13 cellular contexts compared by ENCODE assay signal in genomic region chr20:47559141-47559540, GRCh38. TPM values are rescaled to one million over a fixed set of nuclear protein-coding genes. Genes with fewer than 3 reads are reported as not detected.
DNase-seq lines count a peak whose midpoint lies in the region; ATAC-seq and TF ChIP-seq lines count a peak whose summit lies in the region.
"Had no signal": no experiment of that assay in that cellular context is flagged by ENCODE, and none has a peak within 500 bp of the region (broad histone marks: within the 10 kb centered on the region; RNA-seq: fewer than 3 reads in every experiment).

No MANE protein-coding gene starts in this region.

- no peak for DNase-seq in activated naive CD8-positive, alpha-beta T cell treated with anti-CD3 and anti-CD28 coated beads for 36 hours
- no peak for DNase-seq in endodermal cell
- no peak for DNase-seq in naive B cell
- no peak for DNase-seq in breast epithelium (ENCODE audit: low spot score in 2 of 2)
- DNase-seq in cortex of kidney (lab: John Stamatoyannopoulos, UW): no peak
- no peak for DNase-seq in OCI-M2 (lab: John Stamatoyannopoulos, UW; ENCODE audit: unreplicated experiment)
- DNase-seq: islet precursor cell; naive thymus-derived CD8-positive, alpha-beta T cell; PC-3; testis had no signal

- peaks cover 5% of the 10 kb centered on the region for H3K36me3 ChIP-seq in endodermal cell (ENCODE audit: control insufficient read depth, insufficient read depth, low read length)
- no peaks in the 10 kb centered on the region for H3K36me3 ChIP-seq in breast epithelium

- no peaks in the 10 kb centered on the region for H3K9me3 ChIP-seq in endodermal cell (ENCODE audit: control insufficient read depth, low read length)
- no peaks in the 10 kb centered on the region for H3K9me3 ChIP-seq in breast epithelium
- H3K9me3 ChIP-seq: testis had no signal

- H3K4me3 ChIP-seq in endodermal cell (ENCODE audit: low read length) (no peak overlapping the region), breast epithelium (no peak overlapping the region)
- H3K4me3 ChIP-seq: testis had no signal

- H3K36me3 Mint-ChIP-seq in activated naive CD8-positive, alpha-beta T cell: peaks cover 10% of the 10 kb centered on the region
- peaks cover 38% of the 10 kb centered on the region for H3K36me3 Mint-ChIP-seq in activated naive CD8-positive, alpha-beta T cell treated with anti-CD3 and anti-CD28 coated beads for 36 hours
- peaks cover 4% of the 10 kb centered on the region for H3K36me3 Mint-ChIP-seq in endodermal cell (ENCODE audit: low read depth)
- H3K36me3 Mint-ChIP-seq in naive B cell: peaks cover 0 to 10% of the 10 kb centered on the region in 2 donors

- H3K9me3 Mint-ChIP-seq in activated naive CD8-positive, alpha-beta T cell (ENCODE audit: low read depth): peaks cover 3% of the 10 kb centered on the region
- H3K9me3 Mint-ChIP-seq in activated naive CD8-positive, alpha-beta T cell treated with anti-CD3 and anti-CD28 coated beads for 36 hours: no peaks in the 10 kb centered on the region
- H3K9me3 Mint-ChIP-seq in endodermal cell (peaks cover 2% of the 10 kb centered on the region), naive B cell (peaks cover 0 to 3% (median 0%) of the 10 kb centered on the region in 7 donors)
- H3K9me3 Mint-ChIP-seq: dendritic cell treated with granulocyte-macrophage colony-stimulating factor and Interleukin-4, amounts not matched to agents 40 ng/mL and 50 ng/mL, for 4 days; naive thymus-derived CD8-positive, alpha-beta T cell had no signal

- H3K9ac ChIP-seq in endodermal cell (ENCODE audit: extremely low read depth, low read length, poor library complexity, severe bottlenecking): no peak overlapping the region

- H3K27ac ChIP-seq in endodermal cell (ENCODE audit: low read depth, low read length): peak overlapping the region; percentile 66
- peak overlapping the region in 1 of 2 donors; percentile 23 for H3K27ac ChIP-seq in breast epithelium
- H3K27ac ChIP-seq: testis had no signal

- peaks cover 8% of the 10 kb centered on the region for H3K4me1 ChIP-seq in endodermal cell (ENCODE audit: control insufficient read depth, insufficient read depth, low read length)
- H3K4me1 ChIP-seq in breast epithelium: no peaks in the 10 kb centered on the region
- H3K4me1 ChIP-seq: testis had no signal

- TF ChIP-seq CTCF in endodermal cell (conservative IDR thresholded peaks at IDR 0.05) (no peak), breast epithelium (IDR thresholded peaks at IDR 0.05) (no peak)

- H3K27me3 ChIP-seq in endodermal cell (ENCODE audit: control insufficient read depth, insufficient read depth, low read length, poor library complexity, severe bottlenecking) (no peaks in the 10 kb centered on the region), breast epithelium (no peaks in the 10 kb centered on the region)
- H3K27me3 ChIP-seq: testis had no signal

- peak overlapping the region; percentile 52 for H3K27ac Mint-ChIP-seq in activated naive CD8-positive, alpha-beta T cell
- H3K27ac Mint-ChIP-seq in activated naive CD8-positive, alpha-beta T cell treated with anti-CD3 and anti-CD28 coated beads for 36 hours: no peak overlapping the region
- H3K27ac Mint-ChIP-seq in endodermal cell: no peak overlapping the region
- peak overlapping the region in 5 of 6 donors; percentile 27 to 87 (median 70) for H3K27ac Mint-ChIP-seq in naive B cell
- H3K27ac Mint-ChIP-seq: dendritic cell treated with granulocyte-macrophage colony-stimulating factor and Interleukin-4, amounts not matched to agents 40 ng/mL and 50 ng/mL, for 4 days had no signal

- no peak for TF ChIP-seq POLR2A in breast epithelium (IDR thresholded peaks at IDR 0.05)

- no peaks in the 10 kb centered on the region for H3K27me3 Mint-ChIP-seq in activated naive CD8-positive, alpha-beta T cell
- no peaks in the 10 kb centered on the region for H3K27me3 Mint-ChIP-seq in activated naive CD8-positive, alpha-beta T cell treated with anti-CD3 and anti-CD28 coated beads for 36 hours
- no peaks in the 10 kb centered on the region for H3K27me3 Mint-ChIP-seq in endodermal cell (ENCODE audit: insufficient read depth)
- no peaks in the 10 kb centered on the region for H3K27me3 Mint-ChIP-seq in naive B cell
- H3K27me3 Mint-ChIP-seq: dendritic cell treated with granulocyte-macrophage colony-stimulating factor and Interleukin-4, amounts not matched to agents 40 ng/mL and 50 ng/mL, for 4 days; naive thymus-derived CD8-positive, alpha-beta T cell had no signal

- H3K4me1 Mint-ChIP-seq in activated naive CD8-positive, alpha-beta T cell (ENCODE audit: low read depth): peaks cover 80% of the 10 kb centered on the region
- H3K4me1 Mint-ChIP-seq in activated naive CD8-positive, alpha-beta T cell treated with anti-CD3 and anti-CD28 coated beads for 36 hours: peaks cover 57% of the 10 kb centered on the region
- H3K4me1 Mint-ChIP-seq in endodermal cell: peaks cover 35% of the 10 kb centered on the region
- H3K4me1 Mint-ChIP-seq in naive B cell: peaks cover 39 to 90% (median 65%) of the 10 kb centered on the region in 3 donors

- peak overlapping the region; percentile 9 for H3K4me3 Mint-ChIP-seq in activated naive CD8-positive, alpha-beta T cell
- no peak overlapping the region for H3K4me3 Mint-ChIP-seq in activated naive CD8-positive, alpha-beta T cell treated with anti-CD3 and anti-CD28 coated beads for 36 hours
- no peak overlapping the region for H3K4me3 Mint-ChIP-seq in endodermal cell
- peak overlapping the region in 2 of 8 donors; percentile 34 to 55 for H3K4me3 Mint-ChIP-seq in naive B cell
- H3K4me3 Mint-ChIP-seq: dendritic cell treated with granulocyte-macrophage colony-stimulating factor and Interleukin-4, amounts not matched to agents 40 ng/mL and 50 ng/mL, for 4 days had no signal

- intact Hi-C loops in breast epithelium (cut with DNase I; ENCODE audit: low total_unique reads): no loop called here

- ATAC-seq in naive B cell (ENCODE audit: low read depth in 2 of 2) (no peak), HG02759 (IDR thresholded peaks at IDR 0.05; ENCODE audit: unreplicated experiment) (no peak)
- ATAC-seq: naive thymus-derived CD8-positive, alpha-beta T cell; PC-3 had no signal

RNA-seq across cellular contexts. Expression of gene NCOA3, which starts 57.5 kb away (rescaled TPM):
- 10 to 100 TPM; 58.1 to 66.4 TPM for total RNA-seq in activated naive CD8-positive, alpha-beta T cell treated with anti-CD3 and anti-CD28 coated beads for 36 hours
- total RNA-seq in endodermal cell: 10 to 100 TPM; 38.6 TPM
- polyA plus RNA-seq in endodermal cell (2013, experiment 1 of 2): 15.2 TPM
- polyA plus RNA-seq in endodermal cell (2013, experiment 2 of 2): 14.4 TPM
- 10 to 100 TPM; 22.7 to 70.9 (median 54.1) TPM for polyA plus RNA-seq in naive B cell (ENCODE audit: low read depth in 6 of 6)
- 10 to 100 TPM; 40.6 to 57.1 (median 45.1) TPM for total RNA-seq in breast epithelium

Comparison
In these comparisons a context has a peak if more than half of its experiments do, and no peak if none do; other contexts are left out.
1. H3K27ac Mint-ChIP-seq: peak in activated naive CD8-positive, alpha-beta T cell (single experiment) and naive B cell (5 of 6); none in activated naive CD8-positive, alpha-beta T cell treated with anti-CD3 and anti-CD28 coated beads for 36 hours (single experiment) and endodermal cell (single experiment).